8 cellular contexts compared by ENCODE assay signal in the genomic region with DNA sequence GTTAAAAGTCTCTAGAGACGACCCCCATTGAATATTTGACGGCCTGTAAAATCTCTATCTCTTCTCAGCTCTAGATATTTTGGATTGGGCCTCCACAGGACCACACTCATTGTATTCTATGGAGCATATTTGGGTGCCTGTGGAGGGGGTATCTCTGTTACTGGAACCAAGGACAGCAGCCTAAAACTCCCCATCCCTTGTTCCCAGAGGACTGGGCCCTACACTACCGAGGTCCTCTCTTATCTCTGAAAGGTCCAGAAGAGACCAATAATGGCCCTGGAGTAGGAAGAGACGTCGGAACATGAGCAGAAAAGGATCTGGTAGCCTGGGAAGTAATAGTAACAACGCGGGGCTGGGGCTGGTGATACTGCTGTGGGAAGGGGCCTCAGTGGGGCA. TPM values are rescaled to one million over a fixed set of nuclear protein-coding genes. Genes with fewer than 3 reads are reported as not detected.
DNase-seq lines count a peak whose midpoint lies in the region; ATAC-seq, FAIRE-seq and TF ChIP-seq lines count a peak whose summit lies in the region.

No MANE protein-coding gene starts in this region.

- no peak for DNase-seq in cardiac muscle cell (ENCODE audit: low read depth in 1 of 2, low spot score in 1 of 2)
- no peak for DNase-seq in cardiac septum (ENCODE audit: low spot score)
- peak in 1 of 4 experiments; percentile 17 for DNase-seq in K562 (ENCODE audit: extremely low read depth in 1 of 4, low spot score in 3 of 4)
- DNase-seq in memory B cell (ENCODE audit: low spot score in 2 of 2) = no peak
- no peak for DNase-seq in aorta
- no peak for DNase-seq in HEK293T (ENCODE audit: extremely low spot score)
- no peak for DNase-seq in GM10266 (ENCODE audit: extremely low spot score)

- peak overlapping the region; percentile 96 for H3K27ac ChIP-seq in cardiac muscle cell
- peak overlapping the region; percentile 86 for H3K27ac ChIP-seq in K562 (ENCODE audit: extremely low read depth, low read depth, low read length)
- peak overlapping the region in 1 of 2 donors; percentile 66 for H3K27ac ChIP-seq in aorta (ENCODE audit: low read depth in 1 of 2, low read length in 2 of 2)

- intact Hi-C loops in cardiac septum (cut with DNase I) (loop anchor here (2.0 kb wide), 1 partner anchor 30 kb away; a partner anchor contains a TSS), K562 (cut with micrococcal nuclease) (loop anchor here (10.0 kb wide), 1 partner anchor 102 kb away; no protein-coding TSS in a partner anchor), aorta (cut with DNase I) (no loop called here)

- H3K27me3 ChIP-seq in cardiac muscle cell (no peaks in the 10 kb centered on the region), K562 (ENCODE audit: control insufficient read depth in 2 of 2, insufficient read depth in 2 of 2, low read length in 2 of 2) (no peaks in the 10 kb centered on the region), aorta (ENCODE audit: control insufficient read depth in 1 of 2, insufficient read depth in 2 of 2, low read length in 1 of 2) (no peaks in the 10 kb centered on the region)

- peak overlapping the region; percentile 99 for H3K27ac Mint-ChIP-seq in memory B cell

- peak overlapping the region; percentile 71 to 96 for H3K9ac ChIP-seq in K562 (ENCODE audit: insufficient read depth in 1 of 2, low read depth in 2 of 2, low read length in 2 of 2)

- H3K4me1 Mint-ChIP-seq in memory B cell = peaks cover 56% of the 10 kb centered on the region

- H2AFZ ChIP-seq in K562 (ENCODE audit: low read depth, low read length) = peak overlapping the region; percentile 70; the same call in 1 of the 2 replicates

- ATAC-seq in K562 = peak; percentile 12
- no peak for ATAC-seq in memory B cell (ENCODE audit: low read depth)
- peak; percentile 5 for ATAC-seq in aorta (ENCODE audit: low FRiP score)
- ATAC-seq in GM19455 (IDR thresholded peaks at IDR 0.05; ENCODE audit: unreplicated experiment) = no peak

- H3K9me1 ChIP-seq in K562 (ENCODE audit: control insufficient read depth, insufficient read depth, low read length) = no peaks in the 10 kb centered on the region

- no peak for TF ChIP-seq EP300 in K562 (IDR thresholded peaks at IDR 0.05; ENCODE audit: low read length)

- 1% methylated on average over 6 of the region's 7 CpGs for WGBS in K562 (ENCODE audit: insufficient coverage, low coverage, missing lambda C conversion rate)
- 7 to 8% methylated on average over 7 of the region's 7 CpGs for WGBS in aorta, 2 donors

- no peaks in the 10 kb centered on the region for H3K9me3 Mint-ChIP-seq in memory B cell

- CTCF ChIA-PET in K562 (lab: Yijun Ruan, JAX; ENCODE audit: low intra/inter-chr PET ratio) = no interaction called here
- CTCF ChIA-PET in HEK293T (lab: Yijun Ruan, JAX) = interaction anchor here (1.2 kb wide), 1 partner anchor 183 kb away, joined by 4 read pairs; no protein-coding TSS in a partner anchor

- peaks cover 17% of the 10 kb centered on the region for H3K4me1 ChIP-seq in cardiac muscle cell (ENCODE audit: low read depth)
- H3K4me1 ChIP-seq in K562 (replicated peaks in 1 of 2; ENCODE audit: control insufficient read depth in 2 of 2, insufficient read depth in 2 of 2, low read length in 2 of 2) = peaks cover 14 to 40% of the 10 kb centered on the region in 2 experiments; a peak in 4 of 5 replicates
- peaks cover 2 to 7% of the 10 kb centered on the region in 2 donors for H3K4me1 ChIP-seq in aorta (ENCODE audit: control insufficient read depth in 1 of 2, insufficient read depth in 2 of 2, low read length in 2 of 2)

- no TSS peak for BruUV-seq in K562 (replicated peaks; lab: Mats Ljungman, UMichigan)

- peaks cover 7% of the 10 kb centered on the region for H3K36me3 Mint-ChIP-seq in memory B cell

- no peaks in the 10 kb centered on the region for H3K27me3 Mint-ChIP-seq in memory B cell

- no peak for TF ChIP-seq RAD21 in K562 (CRISPR knock-in tag; conservative IDR thresholded peaks at IDR 0.05 in 1 of 2, IDR thresholded peaks at IDR 0.05 in 1 of 2)

- H3K4me3 Mint-ChIP-seq in memory B cell = peak overlapping the region; percentile 91

- H3K36me3 ChIP-seq in cardiac muscle cell = peaks cover 4% of the 10 kb centered on the region
- peaks cover 36% of the 10 kb centered on the region; the same call in 2 of the 3 replicates for H3K36me3 ChIP-seq in K562 (ENCODE audit: control insufficient read depth, insufficient read depth, low read length)
- no peaks in the 10 kb centered on the region for H3K36me3 ChIP-seq in aorta (ENCODE audit: control insufficient read depth in 1 of 2, insufficient read depth in 2 of 2, low read length in 1 of 2)

- no peak for TF ChIP-seq POLR2A in K562 (conservative IDR thresholded peaks at IDR 0.05)

- H4K20me1 ChIP-seq in K562 (replicated peaks; ENCODE audit: control insufficient read depth, insufficient read depth, low read length) = no peaks in the 10 kb centered on the region

- peak overlapping the region; percentile 87 for H3K4me3 ChIP-seq in cardiac muscle cell
- H3K4me3 ChIP-seq in K562 = peak overlapping the region; percentile 89
- H3K4me3 ChIP-seq in aorta (ENCODE audit: low read length in 2 of 2) = peak overlapping the region; percentile 69 to 78

- no peak for TF ChIP-seq CTCF in cardiac muscle cell (IDR thresholded peaks at IDR 0.05; ENCODE audit: low read depth, low read length)
- no peak for TF ChIP-seq CTCF in K562 (IDR thresholded peaks at IDR 0.05 in 2 of 3, conservative IDR thresholded peaks at IDR 0.05 in 1 of 3; ENCODE audit: insufficient read depth in 2 of 3, low read depth in 1 of 3, low read length in 3 of 3)
- TF ChIP-seq CTCF in GM10266 (IDR thresholded peaks at IDR 0.05; ENCODE audit: control insufficient read depth, insufficient read depth, low read depth, missing control alignments) = no peak

- in situ Hi-C loops in K562 (cut with MboI) = no loop called here

- POLR2A ChIA-PET in K562 (lab: Yijun Ruan, JAX) (interaction anchor here (0.6 to 4.5 kb wide), 7 partner anchors 10 to 190 kb away, joined by 3 to 35 read pairs (median 4); a partner anchor contains a TSS), HEK293T (lab: Yijun Ruan, JAX) (interaction anchor here (0.9 to 2.3 kb wide), 19 partner anchors 9 to 192 kb away, joined by 3 to 14 read pairs (median 4); a partner anchor contains a TSS)

- H3K79me2 ChIP-seq in K562 (ENCODE audit: control insufficient read depth, insufficient read depth, low read length) = peaks cover 91% of the 10 kb centered on the region

- no peaks in the 10 kb centered on the region for H3K9me3 ChIP-seq in cardiac muscle cell (ENCODE audit: low read depth)
- no peaks in the 10 kb centered on the region for H3K9me3 ChIP-seq in K562 (replicated peaks; ENCODE audit: control insufficient read depth, insufficient read depth, low read depth, low read length)
- no peaks in the 10 kb centered on the region for H3K9me3 ChIP-seq in aorta (ENCODE audit: control insufficient read depth, low read length)

- H3K4me2 ChIP-seq in K562 (ENCODE audit: insufficient read depth, low read length) = peak overlapping the region; percentile 97

- no peak for FAIRE-seq in K562 (lab: Jason Lieb, UNC)

RNA-seq across cellular contexts. Expression of a gene that starts 0.5 kb away (rescaled TPM):
- total RNA-seq in cardiac muscle cell (20.9 and 35.9 TPM in 2 replicates), cardiac septum (11.9 TPM), K562 (2014; rRNA removed) (17.7 and 24.7 TPM in 2 replicates), K562 (2014; rRNA removed; fragmentation: Illumina TruSeq; extraction: Trizol) (25.7 and 28.8 TPM in 2 replicates), K562 (2015; rRNA removed; fragmentation: Illumina TruSeq; extraction: Trizol) (20.7 and 22.5 TPM in 2 replicates), K562 (2021) (27.6 and 28.4 TPM in 2 replicates), aorta (10 to 100 TPM; 20.5 to 35.6 TPM)
- polyA plus RNA-seq in cardiac muscle cell (20.4 and 29.6 TPM in 2 replicates), K562 (2011; rRNA removed) (28.3 and 35.2 TPM in 2 replicates), K562 (2014; fragmentation: Illumina TruSeq; extraction: Trizol) (28.4 and 29.2 TPM in 2 replicates), K562 (2014; fragmentation: Nextera tagmentation; extraction: Ambion mirVana) (10 to 100 TPM; 12.8 to 23.7 TPM), K562 (2014; rRNA removed) (24.7 and 25.3 TPM in 2 replicates), aorta (10 to 100 TPM; 14.7 to 18.0 TPM)
- 113 and 158 TPM in 2 replicates for total RNA-seq in K562 (2011; cell fraction: chromatin; rRNA removed; ENCODE audit: low replicate concordance)
- total RNA-seq in K562 (2011; cell fraction: nucleolus; rRNA removed) = 66.7 and 67.0 TPM in 2 replicates
- total RNA-seq in K562 (2011; cell fraction: nucleoplasm; rRNA removed) = 82.3 and 87.6 TPM in 2 replicates
- 22.6 and 24.7 TPM in 2 replicates for polyA plus RNA-seq in K562 (2011; cell fraction: cytosol; rRNA removed)
- 98.7 and 99.9 TPM in 2 replicates for polyA plus RNA-seq in K562 (2011; cell fraction: nucleus; rRNA removed)
- polyA plus RNA-seq in K562 (2012) = 18.4 and 25.1 TPM in 2 replicates
- 44.8 and 58.9 TPM in 2 replicates for polyA minus RNA-seq in K562 (2011; rRNA and poly(A)+ RNA removed)
- polyA minus RNA-seq in K562 (2011; cell fraction: cytosol; rRNA and poly(A)+ RNA removed) = 15.2 and 16.9 TPM in 2 replicates
- polyA minus RNA-seq in K562 (2011; cell fraction: nucleus; rRNA and poly(A)+ RNA removed) = 39.2 and 74.3 TPM in 2 replicates

RNA-seq across cellular contexts. Expression of a gene that starts 0.6 kb away (rescaled TPM):
- total RNA-seq in cardiac muscle cell (14.1 and 17.0 TPM in 2 replicates), cardiac septum (14.5 TPM), K562 (2014; rRNA removed) (13.5 and 14.2 TPM in 2 replicates), K562 (2014; rRNA removed; fragmentation: Illumina TruSeq; extraction: Trizol) (34.4 and 39.1 TPM in 2 replicates), K562 (2015; rRNA removed; fragmentation: Illumina TruSeq; extraction: Trizol) (27.6 and 28.7 TPM in 2 replicates), K562 (2021) (35.1 and 35.5 TPM in 2 replicates), aorta (10 to 100 TPM; 13.0 to 18.4 TPM)
- polyA plus RNA-seq in cardiac muscle cell (22.3 and 41.0 TPM in 2 replicates), K562 (2011; rRNA removed) (29.4 and 59.4 TPM in 2 replicates), K562 (2014; fragmentation: Illumina TruSeq; extraction: Trizol) (27.8 and 34.9 TPM in 2 replicates), K562 (2014; fragmentation: Nextera tagmentation; extraction: Ambion mirVana) (1 to 10 TPM; 4.9 to 5.7 TPM), K562 (2014; rRNA removed) (28.0 and 34.6 TPM in 2 replicates), aorta (1 to 10 TPM; 3.6 to 6.4 TPM)
- 21.3 and 32.0 TPM in 2 replicates for total RNA-seq in K562 (2011; cell fraction: chromatin; rRNA removed; ENCODE audit: low replicate concordance)
- 11.2 and 13.3 TPM in 2 replicates for total RNA-seq in K562 (2011; cell fraction: nucleolus; rRNA removed)
- total RNA-seq in K562 (2011; cell fraction: nucleoplasm; rRNA removed) = 16.1 and 17.9 TPM in 2 replicates
- polyA plus RNA-seq in K562 (2011; cell fraction: cytosol; rRNA removed) = 15.8 and 23.9 TPM in 2 replicates
- 13.6 and 13.8 TPM in 2 replicates for polyA plus RNA-seq in K562 (2011; cell fraction: nucleus; rRNA removed)
- 12.8 and 19.3 TPM in 2 replicates for polyA plus RNA-seq in K562 (2012)
- 30.1 and 47.2 TPM in 2 replicates for polyA minus RNA-seq in K562 (2011; rRNA and poly(A)+ RNA removed)
- 7.0 and 20.5 TPM in 2 replicates for polyA minus RNA-seq in K562 (2011; cell fraction: cytosol; rRNA and poly(A)+ RNA removed)
- polyA minus RNA-seq in K562 (2011; cell fraction: nucleus; rRNA and poly(A)+ RNA removed) = 4.2 and 7.7 TPM in 2 replicates

RNA-seq across cellular contexts. Expression of a gene that starts 29.2 kb away (rescaled TPM):
- total RNA-seq in cardiac muscle cell = 17.4 and 24.6 TPM in 2 replicates
- 25.2 and 25.5 TPM in 2 replicates for polyA plus RNA-seq in cardiac muscle cell
- total RNA-seq in cardiac septum = 18.0 TPM
- total RNA-seq in K562 (2011; cell fraction: chromatin; rRNA removed; ENCODE audit: low replicate concordance) = 76.4 and 89.2 TPM in 2 replicates
- total RNA-seq in K562 (2011; cell fraction: nucleolus; rRNA removed) = 51.2 and 58.4 TPM in 2 replicates
- 52.2 and 57.7 TPM in 2 replicates for total RNA-seq in K562 (2011; cell fraction: nucleoplasm; rRNA removed)
- 23.8 and 26.5 TPM in 2 replicates for total RNA-seq in K562 (2014; rRNA removed)
- 25.2 and 26.1 TPM in 2 replicates for total RNA-seq in K562 (2014; rRNA removed; fragmentation: Illumina TruSeq; extraction: Trizol)
- total RNA-seq in K562 (2015; rRNA removed; fragmentation: Illumina TruSeq; extraction: Trizol) = 28.5 and 29.0 TPM in 2 replicates
- 31.7 and 38.1 TPM in 2 replicates for total RNA-seq in K562 (2021)
- polyA plus RNA-seq in K562 (2011; rRNA removed) = 29.7 and 30.8 TPM in 2 replicates
- 26.8 and 27.0 TPM in 2 replicates for polyA plus RNA-seq in K562 (2011; cell fraction: cytosol; rRNA removed)
- 44.9 and 57.2 TPM in 2 replicates for polyA plus RNA-seq in K562 (2011; cell fraction: nucleus; rRNA removed)
- 21.5 and 23.8 TPM in 2 replicates for polyA plus RNA-seq in K562 (2012)
- 22.6 and 26.6 TPM in 2 replicates for polyA plus RNA-seq in K562 (2014; fragmentation: Illumina TruSeq; extraction: Trizol)
- polyA plus RNA-seq in K562 (2014; fragmentation: Nextera tagmentation; extraction: Ambion mirVana) = 10 to 100 TPM; 11.5 to 20.8 TPM
- 19.3 and 21.5 TPM in 2 replicates for polyA plus RNA-seq in K562 (2014; rRNA removed)
- 44.3 and 59.6 TPM in 2 replicates for polyA minus RNA-seq in K562 (2011; rRNA and poly(A)+ RNA removed)
- polyA minus RNA-seq in K562 (2011; cell fraction: cytosol; rRNA and poly(A)+ RNA removed) = 18.2 and 23.7 TPM in 2 replicates
- 21.0 and 46.0 TPM in 2 replicates for polyA minus RNA-seq in K562 (2011; cell fraction: nucleus; rRNA and poly(A)+ RNA removed)
- total RNA-seq in aorta = 10 to 100 TPM; 24.7 to 27.7 TPM
- polyA plus RNA-seq in aorta = 10 to 100 TPM in 1 of 2 donors, 1 to 10 TPM in 1; 6.1 to 31.4 TPM

RNA-seq across cellular contexts. Expression of a gene that starts 54.0 kb away (rescaled TPM):
- total RNA-seq in cardiac muscle cell = 1.8 and 3.0 TPM in 2 replicates
- polyA plus RNA-seq in cardiac muscle cell = 2.0 and 2.1 TPM in 2 replicates
- total RNA-seq in cardiac septum = 0.32 TPM
- total RNA-seq in K562 (2011; cell fraction: chromatin; rRNA removed; ENCODE audit: low replicate concordance) = 0.42 and 0.53 TPM in 2 replicates
- total RNA-seq in K562 (2011; cell fraction: nucleolus; rRNA removed) = 0.39 and 0.67 TPM in 2 replicates
- 0.37 and 0.53 TPM in 2 replicates for total RNA-seq in K562 (2011; cell fraction: nucleoplasm; rRNA removed)
- 0.18 and 0.82 TPM in 2 replicates for total RNA-seq in K562 (2014; rRNA removed)
- total RNA-seq in K562 (2014; rRNA removed; fragmentation: Illumina TruSeq; extraction: Trizol) = 0.22 and 0.29 TPM in 2 replicates
- total RNA-seq in K562 (2015; rRNA removed; fragmentation: Illumina TruSeq; extraction: Trizol) = 0.38 and 0.40 TPM in 2 replicates
- total RNA-seq in K562 (2021) = 0.58 and 0.64 TPM in 2 replicates
- 0.46 and 0.62 TPM in 2 replicates for polyA plus RNA-seq in K562 (2011; rRNA removed)
- polyA plus RNA-seq in K562 (2011; cell fraction: cytosol; rRNA removed) = 0.66 and 0.69 TPM in 2 replicates
- 0.41 and 0.52 TPM in 2 replicates for polyA plus RNA-seq in K562 (2011; cell fraction: nucleus; rRNA removed)
- polyA plus RNA-seq in K562 (2012) = 0.47 and 0.66 TPM in 2 replicates
- 0.36 and 0.46 TPM in 2 replicates for polyA plus RNA-seq in K562 (2014; fragmentation: Illumina TruSeq; extraction: Trizol)
- under 1 TPM; 0.20 to 0.36 TPM for polyA plus RNA-seq in K562 (2014; fragmentation: Nextera tagmentation; extraction: Ambion mirVana)
- polyA plus RNA-seq in K562 (2014; rRNA removed) = 0.32 and 0.46 TPM in 2 replicates
- 0.56 and 0.66 TPM in 2 replicates for polyA minus RNA-seq in K562 (2011; rRNA and poly(A)+ RNA removed)
- polyA minus RNA-seq in K562 (2011; cell fraction: cytosol; rRNA and poly(A)+ RNA removed) = 0.86 and 1.0 TPM in 2 replicates
- 0.27 and 0.78 TPM in 2 replicates for polyA minus RNA-seq in K562 (2011; cell fraction: nucleus; rRNA and poly(A)+ RNA removed)
- total RNA-seq in aorta = 1 to 10 TPM; 1.5 to 2.6 TPM
- polyA plus RNA-seq in aorta = under 1 TPM; 0.36 to 0.63 TPM

Comparison
In these comparisons a context has a peak if more than half of its experiments do, and no peak if none do; other contexts are left out.
1. ATAC-seq: peak in K562 (single experiment) and aorta (single experiment); none in memory B cell (single experiment) and GM19455 (single experiment).
2. intact Hi-C loops: an anchor here in cardiac septum (2.0 kb wide) and K562 (10.0 kb wide); none called in aorta.
3. Peak in every context shown above with its lines, with median percentiles within 50 percentile points of each other: H3K4me3 ChIP-seq.